In genomic region chr22:18000441-18001039, GRCh38 we compare ENCODE assay signal across 8 cellular contexts. TPM values are rescaled to one million over a fixed set of nuclear protein-coding genes. Genes with fewer than 3 reads are reported as not detected.
DNase-seq lines count a peak whose midpoint lies in the region; ATAC-seq and TF ChIP-seq lines count a peak whose summit lies in the region.

No MANE protein-coding gene starts in this region.

- H3K9me3 Mint-ChIP-seq in activated CD4-positive, alpha-beta memory T cell treated with anti-CD3 and anti-CD28 coated beads for 36 hours, result no peaks in the 10 kb centered on the region

- peak overlapping the region; percentile 78 for H3K9ac ChIP-seq in neural cell (ENCODE audit: low read length)

- peak; percentile 6 for TF ChIP-seq RAD21 in neural cell (conservative IDR thresholded peaks at IDR 0.05)

- H3K36me3 Mint-ChIP-seq in activated CD4-positive, alpha-beta memory T cell treated with anti-CD3 and anti-CD28 coated beads for 36 hours, result no peaks in the 10 kb centered on the region

- H3K9me2 ChIP-seq in neural cell (ENCODE audit: insufficient read depth, low read length), result no peaks in the 10 kb centered on the region

- H3K4me3 ChIP-seq in cardiac muscle cell (peak overlapping the region; percentile 93), epithelial cell of proximal tubule (ENCODE audit: low read depth, low read length) (peak overlapping the region; percentile 84), neural cell (ENCODE audit: low read length) (peak overlapping the region; percentile 88)

- peak overlapping the region; percentile 71 for H3K4me2 ChIP-seq in neural cell (ENCODE audit: low read length)

- TF ChIP-seq EP300 in neural cell (conservative IDR thresholded peaks at IDR 0.05; ENCODE audit: poor library complexity, severe bottlenecking), result no peak

- peak overlapping the region; percentile 55 for H3K4me3 Mint-ChIP-seq in activated CD4-positive, alpha-beta memory T cell treated with anti-CD3 and anti-CD28 coated beads for 36 hours

- H3K36me3 ChIP-seq in cardiac muscle cell (no peaks in the 10 kb centered on the region), neural cell (ENCODE audit: insufficient read depth, low read length) (no peaks in the 10 kb centered on the region)

- H3K27me3 Mint-ChIP-seq in activated CD4-positive, alpha-beta memory T cell treated with anti-CD3 and anti-CD28 coated beads for 36 hours, result no peaks in the 10 kb centered on the region

- POLR2A ChIA-PET in activated CD4-positive, alpha-beta memory T cell treated with anti-CD3 and anti-CD28 coated beads for 36 hours (lab: Charles Lee), result interaction anchor here (0.6 to 1.2 kb wide), 3 partner anchors 78 to 112 kb away, joined by 3 read pairs; no protein-coding TSS in a partner anchor

- H3K27ac Mint-ChIP-seq in activated CD4-positive, alpha-beta memory T cell treated with anti-CD3 and anti-CD28 coated beads for 36 hours, result peak overlapping the region; percentile 9

- H3K27ac ChIP-seq in cardiac muscle cell (peak overlapping the region; percentile 99), neural cell (ENCODE audit: low read length) (peak overlapping the region; percentile 88)

- ATAC-seq in HG02798 (IDR thresholded peaks at IDR 0.05; ENCODE audit: poor library complexity, unreplicated experiment), result no peak

- DNase-seq in cardiac muscle cell (ENCODE audit: low read depth in 1 of 2, low spot score in 1 of 2) (peak; percentile 27 to 46), cardiac septum (ENCODE audit: low spot score) (no peak), epithelial cell of proximal tubule (ENCODE audit: low read depth) (no peak), amniotic stem cell (lab: John Stamatoyannopoulos, UW) (no peak), NCI-H345 (lab: John Stamatoyannopoulos, UW) (no peak)
- DNase-seq in activated CD4-positive, alpha-beta memory T cell treated with anti-CD3 and anti-CD28 coated beads for 36 hours, result peak; percentile 33

- CTCF ChIA-PET in activated CD4-positive, alpha-beta memory T cell treated with anti-CD3 and anti-CD28 coated beads for 36 hours (lab: Charles Lee), result interaction anchor here (0.7 to 1.5 kb wide), 3 partner anchors 75 to 170 kb away, joined by 3 to 6 read pairs (median 4); partner anchors contain the start of gene PEX26

- H3K9me3 ChIP-seq in cardiac muscle cell (ENCODE audit: low read depth) (no peaks in the 10 kb centered on the region), neural cell (ENCODE audit: low read length) (no peaks in the 10 kb centered on the region)

- TF ChIP-seq CTCF in cardiac muscle cell (IDR thresholded peaks at IDR 0.05; ENCODE audit: low read depth, low read length) (no peak), epithelial cell of proximal tubule (conservative IDR thresholded peaks at IDR 0.05; ENCODE audit: low read depth, low read length) (no peak), neural cell (IDR thresholded peaks at IDR 0.05; ENCODE audit: poor library complexity, severe bottlenecking) (no peak)

- H3K4me1 ChIP-seq in cardiac muscle cell (ENCODE audit: low read depth), result peaks cover 10% of the 10 kb centered on the region

- H4K20me1 ChIP-seq in neural cell (ENCODE audit: insufficient read depth), result peaks cover 5% of the 10 kb centered on the region

- no peak overlapping the region for H2AFZ ChIP-seq in neural cell (ENCODE audit: low read depth, low read length)

- H3F3A ChIP-seq in neural cell (ENCODE audit: insufficient read depth, low read length, poor library complexity, severe bottlenecking), result no peaks in the 10 kb centered on the region

- no peaks in the 10 kb centered on the region for H3K27me3 ChIP-seq in cardiac muscle cell
- no peaks in the 10 kb centered on the region for H3K27me3 ChIP-seq in neural cell (ENCODE audit: insufficient read depth, low read depth, low read length)

- intact Hi-C loops in cardiac septum (cut with DNase I), result loop anchor here (2.0 to 5.0 kb wide), 2 partner anchors 76 to 78 kb away; partner anchors contain the start of gene PEX26
- intact Hi-C loops in activated CD4-positive, alpha-beta memory T cell treated with anti-CD3 and anti-CD28 coated beads for 36 hours (cut with micrococcal nuclease), result loop anchor here (1.0 to 2.0 kb wide), 3 partner anchors 20 to 77 kb away; partner anchors contain the start of gene PEX26

- peaks cover 47% of the 10 kb centered on the region for H3K4me1 Mint-ChIP-seq in activated CD4-positive, alpha-beta memory T cell treated with anti-CD3 and anti-CD28 coated beads for 36 hours (ENCODE audit: low read depth)

- H3K79me2 ChIP-seq in neural cell (replicated peaks; ENCODE audit: insufficient read depth, low read length), result peaks cover 27% of the 10 kb centered on the region

TF ChIP-seq in neural cell, 6 proteins besides CTCF, POLR2A, EP300 and RAD21:
- TF ChIP-seq MXI1 (conservative IDR thresholded peaks at IDR 0.05; ENCODE audit: poor library complexity, severe bottlenecking), result no peak
- TF ChIP-seq EZH2 (IDR thresholded peaks at IDR 0.05; ENCODE audit: borderline replicate concordance, insufficient read depth, low read length, poor library complexity, severe bottlenecking), result no peak
- no peak for TF ChIP-seq REST (IDR thresholded peaks at IDR 0.05; ENCODE audit: borderline replicate concordance)
- TF ChIP-seq POLR2AphosphoS5 (IDR thresholded peaks at IDR 0.05), result no peak
- TF ChIP-seq TAF1 (IDR thresholded peaks at IDR 0.05; ENCODE audit: low read depth), result no peak
- TF ChIP-seq SMC3 (conservative IDR thresholded peaks at IDR 0.05; ENCODE audit: poor library complexity), result no peak

RNA-seq across cellular contexts. Expression of gene MICAL3, which starts 23.8 kb away (rescaled TPM):
- total RNA-seq in cardiac muscle cell (48.7 and 76.9 TPM in 2 replicates), cardiac septum (126 TPM), epithelial cell of proximal tubule (43.0 and 47.5 TPM in 2 replicates)
- polyA plus RNA-seq in cardiac muscle cell (26.6 and 27.3 TPM in 2 replicates), neural cell (28.1 and 30.4 TPM in 2 replicates)
- 10 to 100 TPM; 29.7 to 37.2 TPM for total RNA-seq in activated CD4-positive, alpha-beta memory T cell treated with anti-CD3 and anti-CD28 coated beads for 36 hours
- 83.8 and 92.1 TPM in 2 replicates for polyA minus RNA-seq in neural cell

Comparison
In these comparisons a context has a peak if more than half of its experiments do, and no peak if none do; other contexts are left out.
1. DNase-seq: peak in cardiac muscle cell (2 of 2) and activated CD4-positive, alpha-beta memory T cell treated with anti-CD3 and anti-CD28 coated beads for 36 hours (single experiment); none in cardiac septum (single experiment), epithelial cell of proximal tubule (single experiment), amniotic stem cell (single experiment) and NCI-H345 (single experiment).
2. Peak in every context shown above with its lines, with median percentiles within 50 percentile points of each other: H3K4me3 ChIP-seq.